In genomic region chr18:48109961-48110493, GRCh38 we compare ENCODE assay signal across 16 cellular contexts.
"Had no signal": no experiment of that assay in that cellular context is flagged by ENCODE, and none has a peak within 500 bp of the region (broad histone marks: within the 10 kb centered on the region; RNA-seq: fewer than 3 reads in every experiment).

No MANE protein-coding gene starts in this region.

- H2AFZ ChIP-seq: hepatocyte had no signal

- H3K4me1 ChIP-seq: uterus had no signal

- H3K27ac ChIP-seq: coronary artery, hepatocyte, upper lobe of left lung, uterus had no signal

- ATAC-seq: left lobe of liver; natural killer cell treated with Interleukin-12 subunit alpha and Interleukin-12 subunit beta and Interleukin-15 and Interleukin-18, amount 100 ng/mL, for 72 hours had no signal

- H3K27me3 ChIP-seq: hepatocyte, upper lobe of left lung, uterus had no signal

- H3K4me3 ChIP-seq: coronary artery, hepatocyte, upper lobe of left lung, uterus had no signal

- H3K36me3 ChIP-seq: upper lobe of left lung, uterus had no signal

- H3K79me2 ChIP-seq: hepatocyte had no signal

- H3K4me2 ChIP-seq: hepatocyte had no signal

- FAIRE-seq: endothelial cell of umbilical vein, small intestine had no signal

- DNase-seq: effector CD4-positive, alpha-beta T cell; endodermal cell; erythroblast; foreskin melanocyte; kidney glomerular epithelial cell; posterior cingulate gyrus; small intestine; stimulated activated CD4-positive, alpha-beta T cell treated with anti-CD3 and anti-CD28 coated beads, Interleukin-12 subunit alpha, Interleukin-12 subunit beta, amount 100 ng/mL, for 4 hours; stimulated activated naive CD4-positive, alpha-beta T cell; upper lobe of left lung; uterus had no signal

- H3K9me3 Mint-ChIP-seq: endodermal cell; natural killer cell treated with Interleukin-12 subunit alpha and Interleukin-12 subunit beta and Interleukin-15 and Interleukin-18, amount 100 ng/mL, for 72 hours had no signal

- H3K9me3 ChIP-seq: upper lobe of left lung, uterus had no signal

- H3K36me3 Mint-ChIP-seq: natural killer cell treated with Interleukin-12 subunit alpha and Interleukin-12 subunit beta and Interleukin-15 and Interleukin-18, amount 100 ng/mL, for 72 hours had no signal

- H3K27ac Mint-ChIP-seq: endodermal cell; natural killer cell treated with Interleukin-12 subunit alpha and Interleukin-12 subunit beta and Interleukin-15 and Interleukin-18, amount 100 ng/mL, for 72 hours had no signal

- H3K4me3 Mint-ChIP-seq: endodermal cell; natural killer cell treated with Interleukin-12 subunit alpha and Interleukin-12 subunit beta and Interleukin-15 and Interleukin-18, amount 100 ng/mL, for 72 hours had no signal
